Comparison of ENCODE assay signal across 2 cellular contexts in the genomic region with DNA sequence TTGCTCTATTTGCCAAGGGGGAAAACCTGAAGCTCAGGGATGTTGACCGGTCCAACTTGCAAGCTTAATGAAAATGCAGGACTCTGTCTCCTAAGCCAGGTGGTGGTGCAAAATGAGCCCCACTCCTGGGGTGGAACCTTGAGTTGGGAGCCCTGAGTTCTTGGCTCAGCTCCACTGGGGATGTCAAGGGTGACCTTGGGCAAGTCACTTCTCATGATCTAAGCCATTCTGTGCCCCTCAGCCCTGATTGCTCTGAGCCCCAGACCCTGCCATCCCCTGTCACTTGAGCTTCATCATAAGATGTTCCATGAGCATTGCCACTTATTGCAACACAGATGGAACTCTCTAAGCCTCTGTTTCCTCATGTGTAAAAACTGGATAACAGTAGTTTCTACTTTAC.
TF ChIP-seq lines count a peak whose summit lies in the region.

No MANE protein-coding gene starts in this region.

TF ChIP-seq in SK-N-SH, 30 proteins besides CTCF, POLR2A, EP300 and RAD21 (continued from another document):
- TF ChIP-seq, protein P1, sequence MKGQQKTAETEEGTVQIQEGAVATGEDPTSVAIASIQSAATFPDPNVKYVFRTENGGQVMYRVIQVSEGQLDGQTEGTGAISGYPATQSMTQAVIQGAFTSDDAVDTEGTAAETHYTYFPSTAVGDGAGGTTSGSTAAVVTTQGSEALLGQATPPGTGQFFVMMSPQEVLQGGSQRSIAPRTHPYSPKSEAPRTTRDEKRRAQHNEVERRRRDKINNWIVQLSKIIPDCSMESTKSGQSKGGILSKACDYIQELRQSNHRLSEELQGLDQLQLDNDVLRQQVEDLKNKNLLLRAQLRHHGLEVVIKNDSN (IDR thresholded peaks at IDR 0.05; ENCODE audit: borderline replicate concordance, low read depth) = no peak
- TF ChIP-seq RFX5 (IDR thresholded peaks at IDR 0.05; ENCODE audit: low read length) (no peak), GABPA (IDR thresholded peaks at IDR 0.05; ENCODE audit: low read depth) (no peak), FOXM1 (IDR thresholded peaks at IDR 0.05; ENCODE audit: low read depth) (no peak), JUND (IDR thresholded peaks at IDR 0.05) (no peak), NFIC (IDR thresholded peaks at IDR 0.05; ENCODE audit: borderline replicate concordance) (no peak)

TF ChIP-seq in SK-N-SH treated with all-trans-retinoic acid at 6 μM for 48 hours, 23 proteins besides CTCF, POLR2A, EP300 and RAD21 (continued from another document):
- TF ChIP-seq, protein P2, sequence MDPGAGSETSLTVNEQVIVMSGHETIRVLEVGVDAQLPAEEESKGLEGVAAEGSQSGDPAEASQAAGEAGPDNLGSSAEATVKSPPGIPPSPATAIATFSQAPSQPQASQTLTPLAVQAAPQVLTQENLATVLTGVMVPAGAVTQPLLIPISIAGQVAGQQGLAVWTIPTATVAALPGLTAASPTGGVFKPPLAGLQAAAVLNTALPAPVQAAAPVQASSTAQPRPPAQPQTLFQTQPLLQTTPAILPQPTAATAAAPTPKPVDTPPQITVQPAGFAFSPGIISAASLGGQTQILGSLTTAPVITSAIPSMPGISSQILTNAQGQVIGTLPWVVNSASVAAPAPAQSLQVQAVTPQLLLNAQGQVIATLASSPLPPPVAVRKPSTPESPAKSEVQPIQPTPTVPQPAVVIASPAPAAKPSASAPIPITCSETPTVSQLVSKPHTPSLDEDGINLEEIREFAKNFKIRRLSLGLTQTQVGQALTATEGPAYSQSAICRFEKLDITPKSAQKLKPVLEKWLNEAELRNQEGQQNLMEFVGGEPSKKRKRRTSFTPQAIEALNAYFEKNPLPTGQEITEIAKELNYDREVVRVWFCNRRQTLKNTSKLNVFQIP (CRISPR knock-in tag; IDR thresholded peaks at IDR 0.05; ENCODE audit: borderline replicate concordance, low read depth) = no peak
- TF ChIP-seq BACH2 (CRISPR knock-in tag; IDR thresholded peaks at IDR 0.05; ENCODE audit: borderline replicate concordance) = no peak
- no peak for TF ChIP-seq ARNTL (CRISPR knock-in tag; IDR thresholded peaks at IDR 0.05; ENCODE audit: borderline replicate concordance, low read depth)
